Comparison of ENCODE assay signal across 20 cellular contexts in genomic region chr10:66350622-66351399, GRCh38.
DNase-seq lines count a peak whose midpoint lies in the region; FAIRE-seq and TF ChIP-seq lines count a peak whose summit lies in the region.
"Had no signal": no experiment of that assay in that cellular context is flagged by ENCODE, and none has a peak within 500 bp of the region (broad histone marks: within the 10 kb centered on the region; RNA-seq: fewer than 3 reads in every experiment).

No MANE protein-coding gene starts in this region.

- 67 to 74% methylated on average over 1 of the region's 1 CpG for WGBS in esophagus squamous epithelium, 2 donors

- H3K4me3 ChIP-seq in LNCaP clone FGC (ENCODE audit: low read depth, low read length) = no peak overlapping the region
- no peak overlapping the region for H3K4me3 ChIP-seq in bronchial epithelial cell (ENCODE audit: low read depth, low read length)
- H3K4me3 ChIP-seq in esophagus squamous epithelium = no peak overlapping the region
- H3K4me3 ChIP-seq in dorsolateral prefrontal cortex = no peak overlapping the region
- H3K4me3 ChIP-seq: A549, GM12878, GM23338 had no signal

- H3K9me3 ChIP-seq in esophagus squamous epithelium = no peaks in the 10 kb centered on the region

- intact Hi-C loops in esophagus squamous epithelium (cut with DNase I) (no loop called here), dorsolateral prefrontal cortex (cut with DNase I) (no loop called here)

- FAIRE-seq in bronchial epithelial cell (lab: Jason Lieb, UNC) = no peak
- FAIRE-seq: A549, D721Med, GM12878, GM19239, HepG2 had no signal

- H3K27me3 ChIP-seq in bronchial epithelial cell (ENCODE audit: control insufficient read depth, insufficient read depth, low read length) (no peaks in the 10 kb centered on the region), esophagus squamous epithelium (no peaks in the 10 kb centered on the region), dorsolateral prefrontal cortex (no peaks in the 10 kb centered on the region)

- DNase-seq in NCI-H510A treated with DMSO at 0.1 percent for 48 hours (lab: John Stamatoyannopoulos, UW) = peak; percentile 5
- DNase-seq in NCI-H510A (lab: John Stamatoyannopoulos, UW) = no peak
- DNase-seq in LNCaP clone FGC (ENCODE audit: low read depth) = peak; percentile 65
- DNase-seq in bronchial epithelial cell (ENCODE audit: low read depth) = peak; percentile 1
- no peak for DNase-seq in esophagus squamous epithelium (lab: John Stamatoyannopoulos, UW)
- no peak for DNase-seq in dorsolateral prefrontal cortex
- DNase-seq in NCI-H526 (lab: John Stamatoyannopoulos, UW) = no peak
- DNase-seq: AML-193; Caco-2; CD4-positive, alpha-beta T cell; DMS79 treated with DMSO at 0.1 percent for 48 hours; H7 had no signal

- TF ChIP-seq CTCF in LNCaP clone FGC (IDR thresholded peaks at IDR 0.05; ENCODE audit: control insufficient read depth, extremely low read depth, insufficient read depth) (no peak), bronchial epithelial cell (IDR thresholded peaks at IDR 0.05; ENCODE audit: insufficient read depth, low read length, severe bottlenecking) (no peak), esophagus squamous epithelium (IDR thresholded peaks at IDR 0.05) (no peak), dorsolateral prefrontal cortex (IDR thresholded peaks at IDR 0.05 in 54 of 56, conservative IDR thresholded peaks at IDR 0.05 in 2 of 56; ENCODE audit: low read depth in 1 of 56, partially characterized antibody in 56 of 56) (no peak)

- H3K36me3 ChIP-seq in bronchial epithelial cell (ENCODE audit: control insufficient read depth, insufficient read depth, low read length) (no peaks in the 10 kb centered on the region), esophagus squamous epithelium (no peaks in the 10 kb centered on the region)

- no peak for TF ChIP-seq POLR2A in esophagus squamous epithelium (IDR thresholded peaks at IDR 0.05)

- H3K4me1 ChIP-seq in esophagus squamous epithelium = no peaks in the 10 kb centered on the region
- H3K4me1 ChIP-seq: A549 had no signal

- no peak overlapping the region for H3K27ac ChIP-seq in esophagus squamous epithelium
- no peak overlapping the region for H3K27ac ChIP-seq in dorsolateral prefrontal cortex
- H3K27ac ChIP-seq: 22Rv1, A549, C4-2B had no signal

Comparison
In these comparisons a context has a peak if more than half of its experiments do, and no peak if none do; other contexts are left out.
1. DNase-seq: peak in NCI-H510A treated with DMSO at 0.1 percent for 48 hours (single experiment), LNCaP clone FGC (single experiment) and bronchial epithelial cell (single experiment); none in NCI-H510A (single experiment), esophagus squamous epithelium (single experiment), dorsolateral prefrontal cortex (0 of 10) and NCI-H526 (0 of 2).